ENCODE assay signal across 21 cellular contexts in the genomic region with DNA sequence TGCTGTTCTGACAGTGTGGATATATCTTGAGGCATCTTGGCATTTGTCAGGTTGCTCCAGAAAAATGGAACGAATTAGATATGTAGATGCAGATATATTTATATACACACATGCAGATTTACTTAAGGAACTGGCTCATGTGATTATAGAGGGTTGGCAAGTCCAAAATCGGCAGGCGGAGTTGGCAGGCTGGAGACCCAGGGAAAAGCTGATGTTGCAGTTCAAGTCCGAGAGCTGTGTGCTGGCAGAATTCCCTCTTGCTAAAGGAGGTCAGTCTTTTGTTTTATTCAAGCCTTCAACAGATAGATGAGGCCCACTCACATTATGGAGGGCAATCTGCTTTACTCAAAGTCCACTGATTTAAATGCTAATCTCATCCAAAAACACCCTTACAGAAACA. TPM values are rescaled to one million over a fixed set of nuclear protein-coding genes. Genes with fewer than 3 reads are reported as not detected.
"Had no signal": no experiment of that assay in that cellular context is flagged by ENCODE, and none has a peak within 500 bp of the region (broad histone marks: within the 10 kb centered on the region; RNA-seq: fewer than 3 reads in every experiment).

No MANE protein-coding gene starts in this region.

- DNase-seq: Kasumi-1, MM.1S, NCI-H1092 treated with DMSO at 0.1 percent for 48 hours, NCI-H1436, NCI-H187, NCI-H2029, NCI-H2081 treated with DMSO at 0.1 percent for 48 hours, NCI-H2171, NCI-H226, NCI-H510A, NCI-H524 treated with DMSO at 0.1 percent for 48 hours, NCI-H69, NCI-H774, Right ventricle myocardium superior, RPMI8226, SIG-M5, SK-N-SH had no signal

- H3K36me3 ChIP-seq: SJSA1 had no signal

- H3K27me3 ChIP-seq: SJSA1 had no signal

- H3K9me3 ChIP-seq: SJSA1, SK-N-SH had no signal

- H3K27ac ChIP-seq: KMS-11, SJSA1 had no signal

- H3K4me3 ChIP-seq: SJSA1 had no signal

RNA-seq across cellular contexts. Expression of a gene that starts 24.4 kb away (rescaled TPM):
- total RNA-seq: HT-29, M059J, Right ventricle myocardium superior, SJSA1 had no signal
- polyA plus RNA-seq: SK-N-SH had no signal
